ENCODE assay signal across 1 cellular context in genomic region chr10:73906524-73907447, GRCh38.
TF ChIP-seq lines count a peak whose summit lies in the region.

No MANE protein-coding gene starts in this region.

TF ChIP-seq in H1, 55 proteins besides CTCF, POLR2A, EP300 and RAD21 (continued from another document):
- TF ChIP-seq KDM1A (IDR thresholded peaks at IDR 0.05; ENCODE audit: borderline replicate concordance, low read length) (0 out of 2 replicates have a peak, but pooled peaks have one; percentile 7), EZH2 (IDR thresholded peaks at IDR 0.05; ENCODE audit: low read depth, low read length, severe bottlenecking) (no peak), JUN (IDR thresholded peaks at IDR 0.05; ENCODE audit: low read depth, low read length) (peak; percentile 77), KDM5A (IDR thresholded peaks at IDR 0.05; ENCODE audit: low read length) (no peak), NRF1 (IDR thresholded peaks at IDR 0.05; ENCODE audit: low read depth, low read length) (no peak), POLR2AphosphoS5 (IDR thresholded peaks at IDR 0.05; ENCODE audit: low read depth, low read length) (peak; percentile 46; the same call in 1 of the 2 replicates), JUND (IDR thresholded peaks at IDR 0.05; ENCODE audit: low read length) (peak; percentile 90), ASH2L (IDR thresholded peaks at IDR 0.05; ENCODE audit: low read length) (peak; percentile 59), RBBP5 (IDR thresholded peaks at IDR 0.05; ENCODE audit: borderline replicate concordance, low read depth, low read length) (peak; percentile 82; the same call in 1 of the 2 replicates), BCL11A (IDR thresholded peaks at IDR 0.05; ENCODE audit: low read depth in 2 of 2, low read length in 2 of 2) (no peak), SUZ12 (IDR thresholded peaks at IDR 0.05; ENCODE audit: low read length) (no peak), TEAD4 (IDR thresholded peaks at IDR 0.05; ENCODE audit: low read depth, low read length) (peak; percentile 89), CHD2 (IDR thresholded peaks at IDR 0.05; ENCODE audit: low read length) (no peak), HDAC6 (IDR thresholded peaks at IDR 0.05; ENCODE audit: low read depth, low read length) (no peak), SP1 (IDR thresholded peaks at IDR 0.05; ENCODE audit: low read depth, low read length) (0 out of 2 replicates have a peak, but pooled peaks have one; percentile 61)
- TF ChIP-seq, protein P1, sequence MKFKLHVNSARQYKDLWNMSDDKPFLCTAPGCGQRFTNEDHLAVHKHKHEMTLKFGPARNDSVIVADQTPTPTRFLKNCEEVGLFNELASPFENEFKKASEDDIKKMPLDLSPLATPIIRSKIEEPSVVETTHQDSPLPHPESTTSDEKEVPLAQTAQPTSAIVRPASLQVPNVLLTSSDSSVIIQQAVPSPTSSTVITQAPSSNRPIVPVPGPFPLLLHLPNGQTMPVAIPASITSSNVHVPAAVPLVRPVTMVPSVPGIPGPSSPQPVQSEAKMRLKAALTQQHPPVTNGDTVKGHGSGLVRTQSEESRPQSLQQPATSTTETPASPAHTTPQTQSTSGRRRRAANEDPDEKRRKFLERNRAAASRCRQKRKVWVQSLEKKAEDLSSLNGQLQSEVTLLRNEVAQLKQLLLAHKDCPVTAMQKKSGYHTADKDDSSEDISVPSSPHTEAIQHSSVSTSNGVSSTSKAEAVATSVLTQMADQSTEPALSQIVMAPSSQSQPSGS (IDR thresholded peaks at IDR 0.05; ENCODE audit: low read length), result peak; percentile 66
